In genomic region chr20:56094228-56094627, GRCh38 we compare ENCODE assay signal across 2 cellular contexts.
"Had no signal": no experiment of that assay in that cellular context is flagged by ENCODE, and none has a peak within 500 bp of the region (broad histone marks: within the 10 kb centered on the region; RNA-seq: fewer than 3 reads in every experiment).

No MANE protein-coding gene starts in this region.

- DNase-seq: GDM1, GF-D8 had no signal
